ENCODE assay signal across 15 cellular contexts in genomic region chr18:23849141-23849540, GRCh38.
"Had no signal": no experiment of that assay in that cellular context is flagged by ENCODE, and none has a peak within 500 bp of the region (broad histone marks: within the 10 kb centered on the region; RNA-seq: fewer than 3 reads in every experiment).

No MANE protein-coding gene starts in this region.

- H3K9me3 ChIP-seq: heart left ventricle, vagina had no signal

- H3K36me3 Mint-ChIP-seq: brain; stimulated activated memory B cell treated with anti-CD40 and anti-IgM and Interleukin-4, amounts not matched to agents 10 μg/mL and 1 μg/mL and 100 μg/mL, for 72 hours had no signal

- H3K27ac ChIP-seq: coronary artery, heart left ventricle, parathyroid adenoma, vagina had no signal

- H3K27me3 Mint-ChIP-seq: activated CD4-positive, alpha-beta T cell treated with anti-CD3 and anti-CD28 coated beads, Interleukin-2, amount 10 ng/mL, durations not matched to agents 7 days and 5 days; activated naive CD8-positive, alpha-beta T cell treated with anti-CD3 and anti-CD28 coated beads for 36 hours; brain; central memory CD8-positive, alpha-beta T cell; stimulated activated memory B cell treated with anti-CD40 and anti-IgM and Interleukin-4, amounts not matched to agents 10 μg/mL and 1 μg/mL and 100 μg/mL, for 72 hours had no signal

- H3K4me3 ChIP-seq: coronary artery, heart left ventricle, vagina had no signal

- H3K4me1 Mint-ChIP-seq: brain had no signal

- H2AFZ ChIP-seq: parathyroid adenoma had no signal

- DNase-seq: activated CD4-positive, alpha-beta T cell treated with anti-CD3 and anti-CD28 coated beads, Interleukin-2, amount 10 ng/mL, durations not matched to agents 7 days and 5 days; activated CD8-positive, alpha-beta memory T cell treated with anti-CD3 and anti-CD28 coated beads for 24 hours; activated gamma-delta T cell treated with Interleukin-2 at 50 U/mL for 16 hours; activated naive CD8-positive, alpha-beta T cell treated with anti-CD3 and anti-CD28 coated beads for 36 hours; effector CD4-positive, alpha-beta T cell; heart left ventricle; naive thymus-derived CD4-positive, alpha-beta T cell; stimulated activated CD4-positive, alpha-beta T cell treated with anti-CD3 and anti-CD28 coated beads, Interleukin-12 subunit alpha, Interleukin-12 subunit beta, amount 100 ng/mL, for 4 hours had no signal

- H3K9me3 Mint-ChIP-seq: central memory CD8-positive, alpha-beta T cell; stimulated activated memory B cell treated with anti-CD40 and anti-IgM and Interleukin-4, amounts not matched to agents 10 μg/mL and 1 μg/mL and 100 μg/mL, for 72 hours had no signal

- H3K79me2 ChIP-seq: parathyroid adenoma had no signal

- H3K27me3 ChIP-seq: heart left ventricle, vagina had no signal

- H3K4me1 ChIP-seq: vagina had no signal

- H3K27ac Mint-ChIP-seq: activated CD4-positive, alpha-beta T cell treated with anti-CD3 and anti-CD28 coated beads, Interleukin-2, amount 10 ng/mL, durations not matched to agents 7 days and 5 days; activated naive CD8-positive, alpha-beta T cell treated with anti-CD3 and anti-CD28 coated beads for 36 hours; brain; stimulated activated memory B cell treated with anti-CD40 and anti-IgM and Interleukin-4, amounts not matched to agents 10 μg/mL and 1 μg/mL and 100 μg/mL, for 72 hours had no signal

- ATAC-seq: heart left ventricle; left lobe of liver; naive thymus-derived CD4-positive, alpha-beta T cell; stimulated activated memory B cell treated with anti-CD40 and anti-IgM and Interleukin-4, amounts not matched to agents 10 μg/mL and 1 μg/mL and 100 μg/mL, for 72 hours had no signal

- H3K4me3 Mint-ChIP-seq: activated CD4-positive, alpha-beta T cell treated with anti-CD3 and anti-CD28 coated beads, Interleukin-2, amount 10 ng/mL, durations not matched to agents 7 days and 5 days; activated naive CD8-positive, alpha-beta T cell treated with anti-CD3 and anti-CD28 coated beads for 36 hours; brain; central memory CD8-positive, alpha-beta T cell; naive thymus-derived CD4-positive, alpha-beta T cell; stimulated activated memory B cell treated with anti-CD40 and anti-IgM and Interleukin-4, amounts not matched to agents 10 μg/mL and 1 μg/mL and 100 μg/mL, for 72 hours had no signal
